In genomic region chr17:75159196-75160031, GRCh38 we compare ENCODE assay signal across 8 cellular contexts. TPM values are rescaled to one million over a fixed set of nuclear protein-coding genes. Genes with fewer than 3 reads are reported as not detected.
A peak's percentile ranks its signal among the peaks of the same experiment; 100 is the strongest.
DNase-seq lines count a peak whose midpoint lies in the region; ATAC-seq and TF ChIP-seq lines count a peak whose summit lies in the region.
"Had no signal": no experiment of that assay in that cellular context is flagged by ENCODE, and none has a peak within 500 bp of the region (broad histone marks: within the 10 kb centered on the region; RNA-seq: fewer than 3 reads in every experiment).

No MANE protein-coding gene starts in this region.

- intact Hi-C loops in left lung (cut with DNase I) (no loop called here), Right ventricle myocardium inferior (cut with DNase I) (no loop called here)

- H3K9me2 ChIP-seq in GM23248 (ENCODE audit: insufficient read depth), result no peaks in the 10 kb centered on the region

- 85 to 90% methylated on average over 4 of the region's 4 CpGs for WGBS in GM23248 (ENCODE audit: low coverage in 1 of 2, low lambda C conversion rate in 2 of 2, missing lambda C conversion rate in 2 of 2), 2 experiments

- H3K4me3 ChIP-seq in GM23248 (no peak overlapping the region), left lung (no peak overlapping the region), right atrium auricular region (no peak overlapping the region)

- H3K36me3 ChIP-seq in GM23248 (ENCODE audit: low read depth) (no peaks in the 10 kb centered on the region), left lung (peaks cover 0 to 12% of the 10 kb centered on the region in 2 donors), right atrium auricular region (peaks cover 13% of the 10 kb centered on the region)

- no peaks in the 10 kb centered on the region for H4K20me1 ChIP-seq in GM23248 (ENCODE audit: insufficient read depth)

- H3K27me3 ChIP-seq in GM23248 (replicated peaks; ENCODE audit: insufficient read depth) (no peaks in the 10 kb centered on the region), left lung (no peaks in the 10 kb centered on the region), right atrium auricular region (no peaks in the 10 kb centered on the region)

- H3K9me3 ChIP-seq in GM23248 (ENCODE audit: low read depth), result no peaks in the 10 kb centered on the region
- H3K9me3 ChIP-seq in left lung, result no peaks in the 10 kb centered on the region
- no peaks in the 10 kb centered on the region for H3K9me3 ChIP-seq in right atrium auricular region

- H3K9ac ChIP-seq in GM23248, result no peak overlapping the region

- peaks cover 36% of the 10 kb centered on the region for H3F3A ChIP-seq in GM23248 (ENCODE audit: insufficient read depth)

- H3K27ac ChIP-seq in GM23248 (peak overlapping the region; percentile 28), left lung (no peak overlapping the region), right atrium auricular region (no peak overlapping the region)

- H2AFZ ChIP-seq in GM23248, result no peak overlapping the region

- in situ Hi-C loops in GM23248 (cut with MboI), result no loop called here

- peak; percentile 52 for DNase-seq in GM23248
- no peak for DNase-seq in left lung
- no peak for DNase-seq in DMS153 (lab: John Stamatoyannopoulos, UW)
- no peak for DNase-seq in Right ventricle myocardium inferior (ENCODE audit: missing footprints)
- DNase-seq in right atrium auricular region (ENCODE audit: low spot score), result no peak
- DNase-seq: DMS79 treated with DMSO at 0.1 percent for 48 hours, hippocampal formation had no signal

- TF ChIP-seq CTCF in left lung (IDR thresholded peaks at IDR 0.05) (no peak), right atrium auricular region (IDR thresholded peaks at IDR 0.05) (no peak)

- H3K79me2 ChIP-seq in GM23248 (ENCODE audit: insufficient read depth), result no peaks in the 10 kb centered on the region

- H3K4me2 ChIP-seq in GM23248 (ENCODE audit: unreplicated experiment), result no peak overlapping the region

- H3K4me1 ChIP-seq in GM23248 (ENCODE audit: insufficient read depth) (peaks cover 9% of the 10 kb centered on the region; the same call in 1 of the 2 replicates), left lung (peaks cover 3 to 6% of the 10 kb centered on the region in 2 donors), right atrium auricular region (peaks cover 0 to 7% of the 10 kb centered on the region in 2 donors)

- ATAC-seq in SK-N-SH treated with all-trans-retinoic acid at 6 μM for 48 hours, result peak; percentile 13; the same call in 2 of the 3 replicates
- ATAC-seq in left lung, result peak; percentile 18
- no peak for ATAC-seq in Right ventricle myocardium inferior

TF ChIP-seq in SK-N-SH treated with all-trans-retinoic acid at 6 μM for 48 hours, 23 proteins besides CTCF, POLR2A, EP300 and RAD21:
- 0 out of 2 replicates have a peak, but pooled peaks have one; percentile 58 for TF ChIP-seq ZFP3 (CRISPR knock-in tag; IDR thresholded peaks at IDR 0.05)
- TF ChIP-seq ESRRG (CRISPR knock-in tag; IDR thresholded peaks at IDR 0.05), result no peak
- no peak for TF ChIP-seq BACH2 (CRISPR knock-in tag; IDR thresholded peaks at IDR 0.05; ENCODE audit: borderline replicate concordance)
- no peak for TF ChIP-seq ZNF565 (CRISPR knock-in tag; conservative IDR thresholded peaks at IDR 0.05; ENCODE audit: low read depth)
- no peak for TF ChIP-seq CSRNP3 (CRISPR knock-in tag; IDR thresholded peaks at IDR 0.05)
TF ChIP-seq in SK-N-SH treated with all-trans-retinoic acid at 6 μM for 48 hours: peak in this region for 1.

RNA-seq across cellular contexts. Expression of gene JPT1, which starts 5.1 kb away (rescaled TPM):
- total RNA-seq in GM23248 (2014; rRNA removed; shearing (Covaris generic)), result 54.0 and 59.8 TPM in 2 replicates
- 199 TPM in 2 replicates for polyA plus RNA-seq in GM23248 (2016; fragmentation: Nextera tagmentation; extraction: Ambion mirVana)
- total RNA-seq in left lung (10 to 100 TPM; 65.0 to 97.8 TPM), Right ventricle myocardium inferior (17.1 TPM), right atrium auricular region (10 to 100 TPM; 15.1 to 15.8 TPM)

RNA-seq across cellular contexts. Expression of gene SUMO2, which starts 23.3 kb away (rescaled TPM):
- 70.8 and 86.5 TPM in 2 replicates for total RNA-seq in GM23248 (2014; rRNA removed; shearing (Covaris generic))
- 465 and 472 TPM in 2 replicates for polyA plus RNA-seq in GM23248 (2016; fragmentation: Nextera tagmentation; extraction: Ambion mirVana)
- total RNA-seq in left lung (100 to 1,000 TPM; 321 to 344 TPM), Right ventricle myocardium inferior (217 TPM), right atrium auricular region (10 to 100 TPM; 45.7 to 58.1 TPM)

RNA-seq across cellular contexts. Expression of gene NT5C, which starts 27.9 kb away (rescaled TPM):
- 51.5 and 60.8 TPM in 2 replicates for total RNA-seq in GM23248 (2014; rRNA removed; shearing (Covaris generic))
- 66.5 and 67.9 TPM in 2 replicates for polyA plus RNA-seq in GM23248 (2016; fragmentation: Nextera tagmentation; extraction: Ambion mirVana)
- total RNA-seq in left lung, result 10 to 100 TPM; 26.0 to 39.9 TPM
- total RNA-seq in Right ventricle myocardium inferior, result 24.6 TPM
- 10 to 100 TPM; 41.4 to 77.5 TPM for total RNA-seq in right atrium auricular region

RNA-seq across cellular contexts. Expression of gene NUP85, which starts 46.1 kb away (rescaled TPM):
- total RNA-seq in GM23248 (2014; rRNA removed; shearing (Covaris generic)), result 13.4 and 26.2 TPM in 2 replicates
- polyA plus RNA-seq in GM23248 (2016; fragmentation: Nextera tagmentation; extraction: Ambion mirVana), result 31.4 and 44.0 TPM in 2 replicates
- total RNA-seq in left lung, result 10 to 100 TPM; 53.3 to 72.1 TPM
- total RNA-seq in Right ventricle myocardium inferior, result 28.7 TPM
- total RNA-seq in right atrium auricular region, result 10 to 100 TPM; 10.3 to 14.3 TPM

RNA-seq across cellular contexts. Expression of gene ARMC7, which starts 49.6 kb away (rescaled TPM):
- total RNA-seq in GM23248 (2014; rRNA removed; shearing (Covaris generic)), result 1.3 and 3.8 TPM in 2 replicates
- polyA plus RNA-seq in GM23248 (2016; fragmentation: Nextera tagmentation; extraction: Ambion mirVana), result 9.8 and 11.3 TPM in 2 replicates
- 10 to 100 TPM; 18.3 to 19.3 TPM for total RNA-seq in left lung
- total RNA-seq in Right ventricle myocardium inferior, result 6.4 TPM
- 1 to 10 TPM; 4.9 to 9.5 TPM for total RNA-seq in right atrium auricular region
